ENCODE assay signal across 9 cellular contexts in genomic region chr10:65482848-65483247, GRCh38.
"Had no signal": no experiment of that assay in that cellular context is flagged by ENCODE, and none has a peak within 500 bp of the region (broad histone marks: within the 10 kb centered on the region; RNA-seq: fewer than 3 reads in every experiment).

No MANE protein-coding gene starts in this region.

- H3K9ac ChIP-seq: GM23248, KMS-11 had no signal

- H3K9me3 ChIP-seq: HAP-1 had no signal

- ATAC-seq: HCT116 had no signal

- FAIRE-seq: HTR-8/SVneo had no signal

- H3K27ac ChIP-seq: GM23248, KMS-11 had no signal

- H3K36me3 ChIP-seq: HAP-1 had no signal

- H3K4me1 ChIP-seq: HAP-1 had no signal

- H3K4me3 ChIP-seq: GM23248, HAP-1 had no signal

- H3K4me2 ChIP-seq: KMS-11 had no signal

- H2AFZ ChIP-seq: GM23248 had no signal

- DNase-seq: GM23248, GOT3, H7, IMR-90, KBM-7 had no signal
